ENCODE assay signal across 8 cellular contexts in genomic region chr1:21293537-21294265, GRCh38. TPM values are rescaled to one million over a fixed set of nuclear protein-coding genes. Genes with fewer than 3 reads are reported as not detected.
A peak's percentile ranks its signal among the peaks of the same experiment; 100 is the strongest.
DNase-seq lines count a peak whose midpoint lies in the region; ATAC-seq, FAIRE-seq and TF ChIP-seq lines count a peak whose summit lies in the region.

No MANE protein-coding gene starts in this region.

- no peaks in the 10 kb centered on the region for H3K9me3 ChIP-seq in left lung

- peak; percentile 20 for ATAC-seq in HG03196 (IDR thresholded peaks at IDR 0.05; ENCODE audit: unreplicated experiment)
- no peak for ATAC-seq in left lung

- TF ChIP-seq CTCF in left lung (IDR thresholded peaks at IDR 0.05) = no peak

- no peak overlapping the region for H3K4me3 ChIP-seq in left lung

- peak; percentile 2 for TF ChIP-seq POLR2A in GM19193 (IDR thresholded peaks at IDR 0.05; ENCODE audit: extremely low read depth, insufficient read depth, insufficient read length)

- DNase-seq in activated CD8-positive, alpha-beta memory T cell treated with anti-CD3 and anti-CD28 coated beads, Interleukin-2, amount 50 U/mL, for 24 hours (ENCODE audit: extremely low read depth) = peak; percentile 68
- DNase-seq in left lung (no peak), midbrain (lab: John Stamatoyannopoulos, UW) (no peak), HTR-8/SVneo (ENCODE audit: insufficient read length, low spot score) (no peak), ecto neural progenitor cell (ENCODE audit: low spot score) (no peak)
- peak; percentile 52 to 61 for DNase-seq in stimulated activated CD8-positive, alpha-beta memory T cell treated with anti-CD3 and anti-CD28 coated beads, Interleukin-7, amount 100 ng/mL, for 4 hours (ENCODE audit: low read depth in 2 of 2)

- H3K4me1 ChIP-seq in left lung = peaks cover 0 to 78% of the 10 kb centered on the region in 2 donors

- intact Hi-C loops in left lung (cut with DNase I) = no loop called here

- no peaks in the 10 kb centered on the region for H3K27me3 ChIP-seq in left lung

- FAIRE-seq in HTR-8/SVneo (lab: Jason Lieb, UNC) = no peak

- H3K27ac ChIP-seq in left lung = peak overlapping the region; percentile 69 to 91

- no peaks in the 10 kb centered on the region for H3K36me3 ChIP-seq in left lung

RNA-seq across cellular contexts. Expression of gene ECE1, which starts 3.4 kb away (rescaled TPM):
- 100 to 1,000 TPM in 1 of 2 donors, 10 to 100 TPM in 1; 91.7 to 107 TPM for total RNA-seq in left lung

Comparison
In these comparisons a context has a peak if more than half of its experiments do, and no peak if none do; other contexts are left out.
1. DNase-seq: peak in activated CD8-positive, alpha-beta memory T cell treated with anti-CD3 and anti-CD28 coated beads, Interleukin-2, amount 50 U/mL, for 24 hours (single experiment) and stimulated activated CD8-positive, alpha-beta memory T cell treated with anti-CD3 and anti-CD28 coated beads, Interleukin-7, amount 100 ng/mL, for 4 hours (2 of 2); none in left lung (0 of 2), midbrain (single experiment), HTR-8/SVneo (single experiment) and ecto neural progenitor cell (single experiment).